Comparison of ENCODE assay signal across 8 cellular contexts in the genomic region with DNA sequence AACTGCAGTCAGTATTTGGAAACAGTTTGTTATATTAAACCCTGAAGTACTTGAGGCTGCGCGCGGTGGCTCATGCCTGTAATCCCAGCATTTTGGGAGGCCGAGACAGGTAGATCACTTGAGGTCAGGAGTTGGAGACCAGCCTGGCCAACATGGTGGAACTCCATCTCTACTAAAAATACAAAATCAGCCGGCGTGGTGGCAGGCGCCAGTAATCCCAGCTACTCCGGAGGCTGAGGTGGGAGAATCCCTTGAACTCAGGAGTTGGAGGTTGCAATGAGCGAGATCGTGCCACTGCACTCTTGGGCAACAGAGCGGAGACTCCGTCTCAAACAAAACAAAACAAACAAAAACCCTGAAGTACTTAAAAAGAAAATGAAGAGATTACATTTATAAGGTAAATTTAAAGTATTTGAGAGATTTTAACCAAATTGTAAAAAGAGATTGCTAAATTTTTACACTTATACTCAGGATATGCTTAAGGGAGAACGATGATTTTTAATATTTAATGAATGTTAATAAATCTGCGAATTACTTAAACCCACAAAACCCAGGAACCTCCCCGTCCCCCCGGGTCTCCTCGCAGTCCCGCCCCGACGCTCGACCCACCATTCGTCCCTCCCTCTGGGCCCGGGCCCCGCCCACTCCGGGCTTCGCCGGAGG. TPM values are rescaled to one million over a fixed set of nuclear protein-coding genes. Genes with fewer than 3 reads are reported as not detected.
DNase-seq lines count a peak whose midpoint lies in the region; ATAC-seq lines count a peak whose summit lies in the region.

No MANE protein-coding gene starts in this region.

- no peaks in the 10 kb centered on the region for H3K27me3 ChIP-seq in iPS-20b (ENCODE audit: insufficient read depth, low read length)

- no peak overlapping the region for H3K27ac ChIP-seq in iPS-20b (ENCODE audit: low read length)

- H3K36me3 ChIP-seq in iPS-20b (ENCODE audit: insufficient read depth, low read depth, low read length): peaks cover 27% of the 10 kb centered on the region

- no peaks in the 10 kb centered on the region for H3K4me1 ChIP-seq in iPS-20b (ENCODE audit: insufficient read depth, low read length)

- no peaks in the 10 kb centered on the region for H3K9me3 ChIP-seq in iPS-20b (ENCODE audit: insufficient read depth, low read depth, low read length)

- intact Hi-C loops in sciatic nerve (cut with DNase I): no loop called here

- peak overlapping the region; percentile 87 to 92 for H3K4me3 Mint-ChIP-seq in stimulated activated naive CD8-positive, alpha-beta T cell treated with anti-CD3 and anti-CD28 coated beads, Interleukin-15, amount 100 ng/mL, for 72 hours

- peak overlapping the region; percentile 99 for H3K4me3 ChIP-seq in iPS-20b (ENCODE audit: low read length)

- H3K9ac ChIP-seq in iPS-20b (ENCODE audit: low read depth, low read length): peak overlapping the region; percentile 79; the same call in 1 of the 2 replicates

- DNase-seq in DMS53 (lab: John Stamatoyannopoulos, UW) (peak; percentile 34), DMS53 treated with DMSO at 0.1 percent for 48 hours (lab: John Stamatoyannopoulos, UW; ENCODE audit: unreplicated experiment) (no peak), activated T-cell treated with anti-CD3 and anti-CD28 coated beads for 4 hours (peak; percentile 91), sciatic nerve (ENCODE audit: low spot score) (no peak), occipital lobe (lab: John Stamatoyannopoulos, UW) (no peak), SK-N-DZ (ENCODE audit: low spot score) (no peak)
- DNase-seq in stimulated activated naive CD8-positive, alpha-beta T cell treated with anti-CD3 and anti-CD28 coated beads, Interleukin-15, amount 100 ng/mL, for 72 hours: peak in 1 of 2 donors; percentile 9

- ATAC-seq in stimulated activated naive CD8-positive, alpha-beta T cell treated with anti-CD3 and anti-CD28 coated beads, Interleukin-15, amount 100 ng/mL, for 72 hours: no peak
- ATAC-seq in sciatic nerve: no peak

- H3K27ac Mint-ChIP-seq in stimulated activated naive CD8-positive, alpha-beta T cell treated with anti-CD3 and anti-CD28 coated beads, Interleukin-15, amount 100 ng/mL, for 72 hours: peak overlapping the region; percentile 94 to 96

- peaks cover 80% of the 10 kb centered on the region for H3K4me1 Mint-ChIP-seq in stimulated activated naive CD8-positive, alpha-beta T cell treated with anti-CD3 and anti-CD28 coated beads, Interleukin-15, amount 100 ng/mL, for 72 hours

- no peaks in the 10 kb centered on the region for H3K9me3 Mint-ChIP-seq in stimulated activated naive CD8-positive, alpha-beta T cell treated with anti-CD3 and anti-CD28 coated beads, Interleukin-15, amount 100 ng/mL, for 72 hours

- no peaks in the 10 kb centered on the region for H3K27me3 Mint-ChIP-seq in stimulated activated naive CD8-positive, alpha-beta T cell treated with anti-CD3 and anti-CD28 coated beads, Interleukin-15, amount 100 ng/mL, for 72 hours

RNA-seq across cellular contexts. Expression of gene MTG1, which starts 0.4 kb away (rescaled TPM):
- 44.0 TPM for total RNA-seq in sciatic nerve
- 14.8 TPM for total RNA-seq in occipital lobe
- polyA plus RNA-seq in SK-N-DZ (2014; cell fraction: cytosol; rRNA removed): 56.0 and 56.2 TPM in 2 replicates
- 120 and 134 TPM in 2 replicates for polyA plus RNA-seq in SK-N-DZ (2014; cell fraction: nucleus; rRNA removed)

RNA-seq across cellular contexts. Expression of gene PAOX, which starts 14.5 kb away (rescaled TPM):
- total RNA-seq in sciatic nerve (9.6 TPM), occipital lobe (10.1 TPM)
- 8.7 and 9.0 TPM in 2 replicates for polyA plus RNA-seq in SK-N-DZ (2014; cell fraction: cytosol; rRNA removed)
- 9.2 and 11.3 TPM in 2 replicates for polyA plus RNA-seq in SK-N-DZ (2014; cell fraction: nucleus; rRNA removed)

RNA-seq across cellular contexts. Expression of gene ECHS1, which starts 20.4 kb away (rescaled TPM):
- total RNA-seq in sciatic nerve (64.1 TPM), occipital lobe (28.2 TPM)
- polyA plus RNA-seq in SK-N-DZ (2014; cell fraction: cytosol; rRNA removed): 113 and 123 TPM in 2 replicates
- 64.1 and 71.8 TPM in 2 replicates for polyA plus RNA-seq in SK-N-DZ (2014; cell fraction: nucleus; rRNA removed)

RNA-seq across cellular contexts. Expression of gene SPRN, which starts 30.9 kb away (rescaled TPM):
- 0.13 TPM for total RNA-seq in sciatic nerve
- total RNA-seq in occipital lobe: 6.1 TPM
- 0.68 and 1.2 TPM in 2 replicates for polyA plus RNA-seq in SK-N-DZ (2014; cell fraction: cytosol; rRNA removed)
- polyA plus RNA-seq in SK-N-DZ (2014; cell fraction: nucleus; rRNA removed): 0.32 and 0.40 TPM in 2 replicates

RNA-seq across cellular contexts. Expression of gene FUOM, which starts 35.7 kb away (rescaled TPM):
- total RNA-seq in sciatic nerve (35.2 TPM), occipital lobe (6.9 TPM)
- not detected in 2 replicates for polyA plus RNA-seq in SK-N-DZ (2014; cell fraction: cytosol; rRNA removed)
- not detected in 2 replicates for polyA plus RNA-seq in SK-N-DZ (2014; cell fraction: nucleus; rRNA removed)

Comparison
In these comparisons a context has a peak if more than half of its experiments do, and no peak if none do; other contexts are left out.
1. DNase-seq: peak in DMS53 (single experiment) and activated T-cell treated with anti-CD3 and anti-CD28 coated beads for 4 hours (single experiment); none in DMS53 treated with DMSO at 0.1 percent for 48 hours (single experiment), sciatic nerve (single experiment), occipital lobe (single experiment) and SK-N-DZ (single experiment).